2 cellular contexts compared by ENCODE assay signal in genomic region chr12:102444707-102445106, GRCh38.
A peak's percentile ranks its signal among the peaks of the same experiment; 100 is the strongest.
TF ChIP-seq lines count a peak whose summit lies in the region.

No MANE protein-coding gene starts in this region.

TF ChIP-seq in IMR-90, 13 proteins besides CTCF, POLR2A, EP300 and RAD21:
- TF ChIP-seq ELK1 (IDR thresholded peaks at IDR 0.05; ENCODE audit: borderline replicate concordance, low read depth, low read length) (no peak), NFE2L2 (IDR thresholded peaks at IDR 0.05; ENCODE audit: low read depth, low read length) (peak; percentile 86)

TF ChIP-seq in HepG2, 621 proteins besides CTCF, POLR2A, EP300 and RAD21:
- TF ChIP-seq MAFK (conservative IDR thresholded peaks at IDR 0.05 in 1 of 2, IDR thresholded peaks at IDR 0.05 in 1 of 2; ENCODE audit: low read length in 2 of 2) (peak; percentile 27 to 39; a peak in 1 of 4 replicates), ZNF484 (CRISPR knock-in tag; IDR thresholded peaks at IDR 0.05; ENCODE audit: borderline replicate concordance, low read depth) (no peak), NFE2L2 (IDR thresholded peaks at IDR 0.05; ENCODE audit: low read length) (peak; percentile 87)
